12 cellular contexts compared by ENCODE assay signal in genomic region chr1:155130272-155131006, GRCh38. TPM values are rescaled to one million over a fixed set of nuclear protein-coding genes. Genes with fewer than 3 reads are reported as not detected.
A peak's percentile ranks its signal among the peaks of the same experiment; 100 is the strongest.
DNase-seq lines count a peak whose midpoint lies in the region; TF ChIP-seq lines count a peak whose summit lies in the region.
"Had no signal": no experiment of that assay in that cellular context is flagged by ENCODE, and none has a peak within 500 bp of the region (broad histone marks: within the 10 kb centered on the region; RNA-seq: fewer than 3 reads in every experiment).

No MANE protein-coding gene starts in this region.

- H3K4me3 ChIP-seq in dorsolateral prefrontal cortex (peak overlapping the region; percentile 41 to 99 (median 85)), mesodermal cell (ENCODE audit: extremely low read depth, insufficient read depth, low read length, poor library complexity, severe bottlenecking) (peak overlapping the region; percentile 58)
- H3K4me3 ChIP-seq: GM12878, HAP-1 had no signal

- 38 to 56% methylated on average over 3 to 4 of the region's 6 CpGs for WGBS in mesodermal cell (ENCODE audit: insufficient coverage in 2 of 2), 2 experiments

- H3K4me1 ChIP-seq in mesodermal cell (ENCODE audit: control insufficient read depth, insufficient read depth, low read length, poor library complexity, severe bottlenecking) = peaks cover 49% of the 10 kb centered on the region

- peaks cover 46% of the 10 kb centered on the region for H3K4me1 Mint-ChIP-seq in activated naive CD4-positive, alpha-beta T cell treated with anti-CD3 and anti-CD28 coated beads, Interleukin-2, amount 50 U/mL, for 24 hours
- peaks cover 33% of the 10 kb centered on the region for H3K4me1 Mint-ChIP-seq in activated naive CD4-positive, alpha-beta T cell treated with anti-CD3 and anti-CD28 coated beads for 36 hours (ENCODE audit: low read depth)
- peaks cover 49% of the 10 kb centered on the region for H3K4me1 Mint-ChIP-seq in type B pancreatic cell (ENCODE audit: unreplicated experiment)

- H3K4me3 Mint-ChIP-seq in activated naive CD4-positive, alpha-beta T cell treated with anti-CD3 and anti-CD28 coated beads, Interleukin-2, amount 50 U/mL, for 24 hours = no peak overlapping the region
- no peak overlapping the region for H3K4me3 Mint-ChIP-seq in activated naive CD4-positive, alpha-beta T cell treated with anti-CD3 and anti-CD28 coated beads for 36 hours
- peak overlapping the region; percentile 92 for H3K4me3 Mint-ChIP-seq in type B pancreatic cell

- no peaks in the 10 kb centered on the region for H3K9me3 Mint-ChIP-seq in activated naive CD4-positive, alpha-beta T cell treated with anti-CD3 and anti-CD28 coated beads, Interleukin-2, amount 50 U/mL, for 24 hours
- H3K9me3 Mint-ChIP-seq in activated naive CD4-positive, alpha-beta T cell treated with anti-CD3 and anti-CD28 coated beads for 36 hours = no peaks in the 10 kb centered on the region
- no peaks in the 10 kb centered on the region for H3K9me3 Mint-ChIP-seq in type B pancreatic cell

- no peaks in the 10 kb centered on the region for H3K9me3 ChIP-seq in mesodermal cell (ENCODE audit: control insufficient read depth, low read length)
- H3K9me3 ChIP-seq: HAP-1, neutrophil had no signal

- H3K36me3 Mint-ChIP-seq in activated naive CD4-positive, alpha-beta T cell treated with anti-CD3 and anti-CD28 coated beads, Interleukin-2, amount 50 U/mL, for 24 hours = no peaks in the 10 kb centered on the region
- H3K36me3 Mint-ChIP-seq in activated naive CD4-positive, alpha-beta T cell treated with anti-CD3 and anti-CD28 coated beads for 36 hours (ENCODE audit: low read depth) = no peaks in the 10 kb centered on the region
- H3K36me3 Mint-ChIP-seq in type B pancreatic cell = peaks cover 21% of the 10 kb centered on the region

- peak overlapping the region; percentile 19 to 100 (median 98) for H3K27ac ChIP-seq in dorsolateral prefrontal cortex
- peak overlapping the region; percentile 72 for H3K27ac ChIP-seq in mesodermal cell (ENCODE audit: low read depth, low read length, severe bottlenecking)
- H3K27ac ChIP-seq: neutrophil had no signal

- peak overlapping the region; percentile 56 for H3K27ac Mint-ChIP-seq in activated naive CD4-positive, alpha-beta T cell treated with anti-CD3 and anti-CD28 coated beads, Interleukin-2, amount 50 U/mL, for 24 hours
- no peak overlapping the region for H3K27ac Mint-ChIP-seq in activated naive CD4-positive, alpha-beta T cell treated with anti-CD3 and anti-CD28 coated beads for 36 hours
- H3K27ac Mint-ChIP-seq in type B pancreatic cell = peak overlapping the region; percentile 100

- intact Hi-C loops in activated naive CD4-positive, alpha-beta T cell treated with anti-CD3 and anti-CD28 coated beads for 36 hours (cut with micrococcal nuclease) = no loop called here
- intact Hi-C loops in dorsolateral prefrontal cortex (cut with DNase I) = no loop called here

- peaks cover 38% of the 10 kb centered on the region for H3K36me3 ChIP-seq in mesodermal cell (ENCODE audit: control insufficient read depth, insufficient read depth, low read length)
- H3K36me3 ChIP-seq: neutrophil had no signal

- no peak for DNase-seq in activated naive CD4-positive, alpha-beta T cell treated with anti-CD3 and anti-CD28 coated beads for 36 hours
- DNase-seq in dorsolateral prefrontal cortex (no peak), type B pancreatic cell (ENCODE audit: extremely low spot score, unreplicated experiment) (no peak), HUDEP-2 (lab: John Stamatoyannopoulos, UW; ENCODE audit: unreplicated experiment in 76 of 76) (no peak), NCI-H446 (lab: John Stamatoyannopoulos, UW) (no peak), GF-D8 (lab: John Stamatoyannopoulos, UW) (no peak)
- DNase-seq: activated CD4-positive, alpha-beta T cell treated with anti-CD3 and anti-CD28 coated beads, Interleukin-2, amount 50 U/mL, for 4 hours had no signal

- H3K27me3 ChIP-seq in dorsolateral prefrontal cortex = no peaks in the 10 kb centered on the region

- CTCF ChIA-PET in activated naive CD4-positive, alpha-beta T cell treated with anti-CD3 and anti-CD28 coated beads for 36 hours (lab: Charles Lee) = interaction anchor here (0.7 to 1.4 kb wide), 5 partner anchors 25 to 713 kb away, joined by 3 to 7 read pairs (median 3); partner anchors contain the start of gene KRTCAP2

- H3K27me3 Mint-ChIP-seq in activated naive CD4-positive, alpha-beta T cell treated with anti-CD3 and anti-CD28 coated beads, Interleukin-2, amount 50 U/mL, for 24 hours = no peaks in the 10 kb centered on the region
- peaks cover 15% of the 10 kb centered on the region for H3K27me3 Mint-ChIP-seq in activated naive CD4-positive, alpha-beta T cell treated with anti-CD3 and anti-CD28 coated beads for 36 hours (ENCODE audit: low read depth)
- H3K27me3 Mint-ChIP-seq in type B pancreatic cell = peaks cover 33% of the 10 kb centered on the region

- TF ChIP-seq CTCF in dorsolateral prefrontal cortex (IDR thresholded peaks at IDR 0.05 in 54 of 56, conservative IDR thresholded peaks at IDR 0.05 in 2 of 56; ENCODE audit: low read depth in 1 of 56, partially characterized antibody in 56 of 56) = no peak
- no peak for TF ChIP-seq CTCF in type B pancreatic cell (conservative IDR thresholded peaks at IDR 0.05)

RNA-seq across cellular contexts. Expression of gene EFNA1, which starts 2.8 kb away (rescaled TPM):
- total RNA-seq in activated naive CD4-positive, alpha-beta T cell treated with anti-CD3 and anti-CD28 coated beads for 36 hours = under 1 TPM; 0.26 to 0.32 TPM
- total RNA-seq in dorsolateral prefrontal cortex (100 to 1,000 TPM in 1 of 120 experiments, 10 to 100 TPM in 118, 1 to 10 TPM in 1; 8.7 to 144 (median 30.1) TPM), type B pancreatic cell (ENCODE audit: low replicate concordance) (26.1 and 69.9 TPM in 2 replicates)
- polyA plus RNA-seq in mesodermal cell (2013, experiment 1 of 2) = 64.7 TPM
- polyA plus RNA-seq in mesodermal cell (2013, experiment 2 of 2) = 43.3 TPM

RNA-seq across cellular contexts. Expression of gene SLC50A1, which starts 5.2 kb away (rescaled TPM):
- total RNA-seq in activated naive CD4-positive, alpha-beta T cell treated with anti-CD3 and anti-CD28 coated beads for 36 hours = 10 to 100 TPM; 48.4 to 52.7 TPM
- 10 to 100 TPM in 40 of 120 experiments, 1 to 10 TPM in 80; 4.8 to 17.0 (median 9.0) TPM for total RNA-seq in dorsolateral prefrontal cortex
- 49.2 TPM for polyA plus RNA-seq in mesodermal cell (2013, experiment 1 of 2)
- 40.0 TPM for polyA plus RNA-seq in mesodermal cell (2013, experiment 2 of 2)
- total RNA-seq in type B pancreatic cell (ENCODE audit: low replicate concordance) = 27.8 and 43.0 TPM in 2 replicates

RNA-seq across cellular contexts. Expression of gene DPM3, which starts 9.9 kb away (rescaled TPM):
- total RNA-seq in activated naive CD4-positive, alpha-beta T cell treated with anti-CD3 and anti-CD28 coated beads for 36 hours = 10 to 100 TPM; 31.4 to 35.5 TPM
- total RNA-seq in dorsolateral prefrontal cortex (10 to 100 TPM; 28.0 to 77.8 (median 52.8) TPM), type B pancreatic cell (ENCODE audit: low replicate concordance) (73.9 and 75.3 TPM in 2 replicates)
- polyA plus RNA-seq in mesodermal cell (2013, experiment 1 of 2) = 83.5 TPM
- 71.8 TPM for polyA plus RNA-seq in mesodermal cell (2013, experiment 2 of 2)

RNA-seq across cellular contexts. Expression of gene KRTCAP2, which starts 42.7 kb away (rescaled TPM):
- 100 to 1,000 TPM; 129 to 137 TPM for total RNA-seq in activated naive CD4-positive, alpha-beta T cell treated with anti-CD3 and anti-CD28 coated beads for 36 hours
- 100 to 1,000 TPM in 14 of 120 experiments, 10 to 100 TPM in 106; 49.0 to 130 (median 82.4) TPM for total RNA-seq in dorsolateral prefrontal cortex
- polyA plus RNA-seq in mesodermal cell (2013, experiment 1 of 2) = 226 TPM
- polyA plus RNA-seq in mesodermal cell (2013, experiment 2 of 2) = 191 TPM
- total RNA-seq in type B pancreatic cell (ENCODE audit: low replicate concordance) = 173 and 179 TPM in 2 replicates

RNA-seq across cellular contexts. Expression of gene TRIM46, which starts 43.2 kb away (rescaled TPM):
- total RNA-seq in activated naive CD4-positive, alpha-beta T cell treated with anti-CD3 and anti-CD28 coated beads for 36 hours = 1 to 10 TPM; 3.2 to 3.6 TPM
- 10 to 100 TPM; 10.2 to 31.0 (median 19.3) TPM for total RNA-seq in dorsolateral prefrontal cortex
- polyA plus RNA-seq in mesodermal cell (2013, experiment 1 of 2) = 9.1 TPM
- 6.5 TPM for polyA plus RNA-seq in mesodermal cell (2013, experiment 2 of 2)
- 2.0 and 8.1 TPM in 2 replicates for total RNA-seq in type B pancreatic cell (ENCODE audit: low replicate concordance)

Comparison
In these comparisons a context has a peak if more than half of its experiments do, and no peak if none do; other contexts are left out.
1. RNA of gene EFNA1, which starts 2.8 kb away (total RNA-seq): 8.7 to 144 TPM in dorsolateral prefrontal cortex and 26.1 to 69.9 TPM in type B pancreatic cell; 0.26 to 0.32 TPM in activated naive CD4-positive, alpha-beta T cell treated with anti-CD3 and anti-CD28 coated beads for 36 hours; every median in the first group is over 4 times any median in the second.